ENCODE assay signal across 26 cellular contexts in the genomic region with DNA sequence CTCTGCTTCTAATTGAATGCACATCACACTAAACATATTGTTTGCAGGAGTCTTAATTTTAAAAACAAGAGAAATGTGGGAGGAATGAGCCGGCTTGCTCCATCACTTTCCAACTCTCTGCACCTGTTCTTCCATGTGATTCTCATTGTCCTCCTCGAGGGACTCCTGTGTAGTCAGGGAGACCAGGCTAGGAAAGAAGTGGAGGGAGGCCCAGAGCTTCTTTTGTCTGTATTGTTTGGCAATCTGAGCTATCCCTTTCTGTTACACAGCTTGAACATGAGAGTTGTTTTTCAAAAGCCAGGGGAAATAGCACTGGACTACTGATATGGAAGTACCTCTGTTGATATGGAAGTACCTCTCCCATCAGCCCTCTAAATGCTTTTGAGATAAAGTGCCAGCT. TPM values are rescaled to one million over a fixed set of nuclear protein-coding genes. Genes with fewer than 3 reads are reported as not detected.
DNase-seq lines count a peak whose midpoint lies in the region; ATAC-seq and TF ChIP-seq lines count a peak whose summit lies in the region.
"Had no signal": no experiment of that assay in that cellular context is flagged by ENCODE, and none has a peak within 500 bp of the region (broad histone marks: within the 10 kb centered on the region; RNA-seq: fewer than 3 reads in every experiment).

No MANE protein-coding gene starts in this region.

- peak; percentile 50 for DNase-seq in DMS53 (lab: John Stamatoyannopoulos, UW)
- no peak for DNase-seq in DMS53 treated with DMSO at 0.1 percent for 48 hours (lab: John Stamatoyannopoulos, UW; ENCODE audit: unreplicated experiment)
- peak; percentile 74 for DNase-seq in NCI-H2029 treated with DMSO at 0.1 percent for 48 hours (lab: John Stamatoyannopoulos, UW)
- peak; percentile 70 for DNase-seq in NCI-H748 treated with DMSO at 0.1 percent for 48 hours (lab: John Stamatoyannopoulos, UW)
- DNase-seq in retina: peak; percentile 55
- DNase-seq in tibial nerve (ENCODE audit: low spot score in 2 of 2): no peak
- DNase-seq in effector CD8-positive, alpha-beta T cell (lab: John Stamatoyannopoulos, UW): no peak
- DNase-seq: activated CD4-positive, alpha-beta T cell treated with anti-CD3 and anti-CD28 coated beads, Interleukin-2, amount 10 ng/mL, durations not matched to agents 7 days and 5 days; activated CD8-positive, alpha-beta memory T cell treated with anti-CD3 and anti-CD28 coated beads, Interleukin-2, amount 10 ng/mL, durations not matched to agents 7 days and 5 days; activated naive CD4-positive, alpha-beta T cell treated with anti-CD3 and anti-CD28 coated beads, Interleukin-2, amount 10 ng/mL, durations not matched to agents 7 days and 5 days; anterior cingulate cortex; CD8-positive, alpha-beta T cell; dorsolateral prefrontal cortex; EL; HCEC 1CT; mesendoderm; MV-4-11; NCI-H446 treated with DMSO at 0.1 percent for 48 hours; RPMI8226; SK-N-SH; stimulated activated CD4-positive, alpha-beta T cell treated with anti-CD3 and anti-CD28 coated beads, Interleukin-4, amount 100 ng/mL, for 1 hour; thyroid gland had no signal

- no peak for TF ChIP-seq POLR2A in tibial nerve (IDR thresholded peaks at IDR 0.05)

- ATAC-seq in GM19351 (IDR thresholded peaks at IDR 0.05; ENCODE audit: unreplicated experiment): no peak
- ATAC-seq: activated CD8-positive, alpha-beta memory T cell treated with anti-CD3 and anti-CD28 coated beads, Interleukin-2, amount 10 ng/mL, durations not matched to agents 7 days and 5 days; CD8-positive, alpha-beta T cell had no signal

- H3K36me3 ChIP-seq in tibial nerve: no peaks in the 10 kb centered on the region
- H3K36me3 ChIP-seq: thyroid gland had no signal

- H3K9me3 ChIP-seq in tibial nerve: no peaks in the 10 kb centered on the region
- H3K9me3 ChIP-seq: SK-N-SH, thyroid gland had no signal

- no peak for TF ChIP-seq CTCF in tibial nerve (IDR thresholded peaks at IDR 0.05)

- no peak overlapping the region for H3K4me3 ChIP-seq in tibial nerve
- H3K4me3 ChIP-seq: dorsolateral prefrontal cortex, thyroid gland had no signal

- no peaks in the 10 kb centered on the region for H3K27me3 ChIP-seq in tibial nerve
- H3K27me3 ChIP-seq: dorsolateral prefrontal cortex, thyroid gland had no signal

- TF ChIP-seq EP300 in tibial nerve (IDR thresholded peaks at IDR 0.05): no peak

- peaks cover 0 to 7% (median 0%) of the 10 kb centered on the region in 4 donors for H3K4me1 ChIP-seq in tibial nerve
- H3K4me1 ChIP-seq: thyroid gland had no signal

- no peak overlapping the region for H3K27ac ChIP-seq in tibial nerve
- H3K27ac ChIP-seq: 22Rv1, dorsolateral prefrontal cortex, epithelial cell of prostate, thyroid gland, VCaP had no signal

- 45 to 47% methylated on average over 2 of the region's 2 CpGs for WGBS in tibial nerve, 2 donors

RNA-seq across cellular contexts. Expression of a gene that starts 18.8 kb away (rescaled TPM):
- total RNA-seq in tibial nerve: 10 to 100 TPM; 11.1 to 19.0 (median 15.3) TPM

Comparison
In these comparisons a context has a peak if more than half of its experiments do, and no peak if none do; other contexts are left out.
1. DNase-seq: peak in DMS53 (single experiment), NCI-H2029 treated with DMSO at 0.1 percent for 48 hours (single experiment), NCI-H748 treated with DMSO at 0.1 percent for 48 hours (single experiment) and retina (single experiment); none in DMS53 treated with DMSO at 0.1 percent for 48 hours (single experiment), tibial nerve (0 of 2) and effector CD8-positive, alpha-beta T cell (single experiment).